In the genomic region with DNA sequence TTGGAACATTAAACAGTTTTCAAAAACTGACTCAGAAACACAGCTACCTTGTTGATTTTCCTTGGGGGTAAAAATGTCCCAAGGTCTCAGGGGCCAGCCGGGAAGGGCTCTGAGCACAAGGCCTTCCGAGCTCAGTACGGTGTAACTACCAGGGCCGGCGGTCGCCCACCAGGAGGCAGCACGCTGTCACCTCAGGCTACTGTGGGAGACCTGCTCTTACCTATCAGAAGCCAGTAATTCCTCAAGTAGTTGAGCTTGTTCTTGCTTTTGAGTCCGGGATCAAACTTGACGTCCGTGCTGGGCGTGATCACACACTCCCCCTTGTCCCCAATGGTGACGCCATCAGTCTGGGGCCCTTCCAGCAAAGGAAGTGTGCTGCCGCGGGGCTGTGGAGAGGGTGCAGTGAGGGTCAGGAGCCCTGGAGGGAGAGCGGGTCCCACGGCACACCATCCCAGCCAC, we compare ENCODE assay signal across 8 cellular contexts. TPM values are rescaled to one million over a fixed set of nuclear protein-coding genes. Genes with fewer than 3 reads are reported as not detected.
DNase-seq lines count a peak whose midpoint lies in the region; ATAC-seq and TF ChIP-seq lines count a peak whose summit lies in the region.

No MANE protein-coding gene starts in this region.

- H3K27me3 ChIP-seq in DOHH2 (ENCODE audit: control insufficient read depth, low read length) = no peaks in the 10 kb centered on the region

- H3K27ac ChIP-seq in DOHH2 (ENCODE audit: low read depth, low read length) = no peak overlapping the region

- H3K4me3 ChIP-seq in DOHH2 (ENCODE audit: low read length) = no peak overlapping the region

- no peaks in the 10 kb centered on the region for H3K9me2 ChIP-seq in DOHH2 (replicated peaks; ENCODE audit: control insufficient read depth, low read length)

- no peaks in the 10 kb centered on the region for H3F3A ChIP-seq in DOHH2 (ENCODE audit: control insufficient read depth, insufficient read depth)

- H3K9me3 ChIP-seq in DOHH2 (ENCODE audit: control insufficient read depth, insufficient read depth, low read length) = no peaks in the 10 kb centered on the region

- peak; percentile 49 for DNase-seq in NCI-H69 (lab: John Stamatoyannopoulos, UW)
- peak; percentile 82 for DNase-seq in activated effector memory CD4-positive, alpha-beta T cell treated with anti-CD3 and anti-CD28 coated beads, Interleukin-2, amount 50 U/mL, for 16 hours
- DNase-seq in Right ventricle myocardium inferior (ENCODE audit: missing footprints) = peak; percentile 81
- DNase-seq in retina = peak; percentile 50
- DNase-seq in HPDE6-E6E7 (ENCODE audit: extremely low spot score) = no peak
- no peak for DNase-seq in SK-N-DZ (ENCODE audit: low spot score)

- intact Hi-C loops in Right ventricle myocardium inferior (cut with DNase I) = loop anchor here (5.0 to 10.0 kb wide), 2 partner anchors 69 to 221 kb away; partner anchors contain the start of gene ERN1

- peaks cover 15% of the 10 kb centered on the region for H3K4me1 ChIP-seq in DOHH2 (ENCODE audit: control insufficient read depth, low read length)

- no peaks in the 10 kb centered on the region for H3K79me2 ChIP-seq in DOHH2 (ENCODE audit: control insufficient read depth, low read length)

- no peak overlapping the region for H3K4me2 ChIP-seq in DOHH2 (ENCODE audit: low read length)

- H3K36me3 ChIP-seq in DOHH2 (ENCODE audit: control insufficient read depth, low read length) = no peaks in the 10 kb centered on the region

- ATAC-seq in Right ventricle myocardium inferior (peak; percentile 55), HG03045 (IDR thresholded peaks at IDR 0.05; ENCODE audit: unreplicated experiment) (no peak)

- H4K20me1 ChIP-seq in DOHH2 (ENCODE audit: control insufficient read depth, insufficient read depth, low read depth, low read length) = no peaks in the 10 kb centered on the region

- TF ChIP-seq CTCF in DOHH2 (IDR thresholded peaks at IDR 0.05; ENCODE audit: low read depth, low read length, poor library complexity, severe bottlenecking) = peak; percentile 34

RNA-seq across cellular contexts. Expression of gene ICAM2, which starts 43.4 kb away (rescaled TPM):
- total RNA-seq in Right ventricle myocardium inferior = 38.0 TPM
- 1.0 and 1.4 TPM in 2 replicates for polyA plus RNA-seq in SK-N-DZ (2014; cell fraction: cytosol; rRNA removed)
- polyA plus RNA-seq in SK-N-DZ (2014; cell fraction: nucleus; rRNA removed) = 3.2 and 4.4 TPM in 2 replicates

Comparison
In these comparisons a context has a peak if more than half of its experiments do, and no peak if none do; other contexts are left out.
1. DNase-seq: peak in NCI-H69 (single experiment), activated effector memory CD4-positive, alpha-beta T cell treated with anti-CD3 and anti-CD28 coated beads, Interleukin-2, amount 50 U/mL, for 16 hours (single experiment), Right ventricle myocardium inferior (single experiment) and retina (single experiment); none in HPDE6-E6E7 (single experiment) and SK-N-DZ (single experiment).